ENCODE assay signal across 24 cellular contexts in the genomic region with DNA sequence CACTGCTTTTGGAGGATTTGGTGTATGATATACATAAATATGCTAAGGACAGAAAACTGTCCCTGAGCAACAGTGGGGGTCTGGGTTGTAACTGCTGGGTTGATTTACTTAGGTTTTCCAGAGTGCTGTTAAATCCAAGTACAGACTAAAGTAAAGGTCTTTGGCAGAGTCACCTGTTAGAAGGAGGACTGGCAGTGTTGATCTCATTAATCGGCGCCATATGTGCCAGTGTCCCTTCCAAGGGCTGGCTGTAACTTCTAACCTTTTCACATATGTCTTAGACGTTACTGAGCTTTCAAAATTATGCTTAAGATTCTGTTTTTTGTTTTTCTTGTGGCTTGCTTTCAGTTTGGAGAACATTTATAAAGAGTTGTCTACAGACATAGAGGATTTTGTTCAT.
"Had no signal": no experiment of that assay in that cellular context is flagged by ENCODE, and none has a peak within 500 bp of the region (broad histone marks: within the 10 kb centered on the region; RNA-seq: fewer than 3 reads in every experiment).

No MANE protein-coding gene starts in this region.

- H3K4me3 ChIP-seq: esophagus muscularis mucosa, gastroesophageal sphincter, left ventricle myocardium inferior, lower lobe of right lung, psoas muscle, right lobe of liver, spleen, testis, tibial nerve, upper lobe of right lung had no signal

- H3K27ac ChIP-seq: epithelial cell of prostate, esophagus muscularis mucosa, left ventricle myocardium inferior, lower lobe of right lung, psoas muscle, right lobe of liver, spleen, testis, tibial nerve, upper lobe of right lung had no signal

- ATAC-seq: gastroesophageal sphincter; left cardiac atrium; lower lobe of right lung; natural killer cell treated with Interleukin-12 subunit alpha and Interleukin-12 subunit beta and Interleukin-15 and Interleukin-18, amount 100 ng/mL, for 72 hours; psoas muscle; right lobe of liver; stimulated activated memory B cell treated with anti-CD40 and anti-IgM and Interleukin-4, amounts not matched to agents 10 μg/mL and 1 μg/mL and 100 μg/mL, for 72 hours; upper lobe of right lung had no signal

- H3K27me3 ChIP-seq: dorsolateral prefrontal cortex, esophagus muscularis mucosa, gastroesophageal sphincter, right lobe of liver, spleen, testis, tibial nerve, upper lobe of right lung had no signal

- H3K9me3 ChIP-seq: esophagus muscularis mucosa, gastroesophageal sphincter, left ventricle myocardium inferior, lower lobe of right lung, psoas muscle, right lobe of liver, spleen, testis, tibial nerve, upper lobe of right lung had no signal

- DNase-seq: cortex of kidney; effector memory CD4-positive, alpha-beta T cell; glutamatergic neuron; kidney; left cardiac atrium; left ventricle myocardium inferior; lower lobe of right lung; midbrain; psoas muscle; retina; right lobe of liver; spleen; stimulated activated CD4-positive, alpha-beta T cell treated with anti-CD3 and anti-CD28 coated beads, Interleukin-15, amount 100 ng/mL, for 24 hours; stimulated activated CD4-positive, alpha-beta T cell treated with anti-CD3 and anti-CD28 coated beads, Interleukin-1b, Interleukin-23, amount 100 ng/mL, for 48 hours; stimulated activated CD4-positive, alpha-beta T cell treated with anti-CD3 and anti-CD28 coated beads, Interleukin-4, amount 100 ng/mL, for 24 hours; testis; upper lobe of right lung had no signal
